In the genomic region with DNA sequence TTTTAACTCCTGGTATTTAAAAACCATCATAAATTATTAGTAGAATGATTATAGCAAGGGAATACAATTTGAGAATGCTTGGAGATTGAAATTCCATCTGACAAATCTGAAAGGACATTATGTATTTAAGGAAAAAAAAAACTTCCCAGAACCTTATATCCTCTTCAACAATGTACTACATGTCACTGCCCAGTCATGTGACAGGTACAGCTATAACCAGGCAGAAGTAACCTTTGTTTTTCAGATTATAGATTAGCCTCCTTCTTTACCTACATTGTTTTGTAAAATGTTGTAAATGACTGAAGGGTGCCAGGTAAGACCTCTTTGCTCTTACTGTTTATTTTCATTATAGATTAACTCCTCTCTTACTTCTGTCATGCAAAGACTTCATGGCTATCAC, we compare ENCODE assay signal across 3 cellular contexts.
TF ChIP-seq lines count a peak whose summit lies in the region.

No MANE protein-coding gene starts in this region.

TF ChIP-seq in GM23338, 12 proteins besides CTCF, POLR2A, EP300 and RAD21 (continues in another document):
- TF ChIP-seq, protein P1, sequence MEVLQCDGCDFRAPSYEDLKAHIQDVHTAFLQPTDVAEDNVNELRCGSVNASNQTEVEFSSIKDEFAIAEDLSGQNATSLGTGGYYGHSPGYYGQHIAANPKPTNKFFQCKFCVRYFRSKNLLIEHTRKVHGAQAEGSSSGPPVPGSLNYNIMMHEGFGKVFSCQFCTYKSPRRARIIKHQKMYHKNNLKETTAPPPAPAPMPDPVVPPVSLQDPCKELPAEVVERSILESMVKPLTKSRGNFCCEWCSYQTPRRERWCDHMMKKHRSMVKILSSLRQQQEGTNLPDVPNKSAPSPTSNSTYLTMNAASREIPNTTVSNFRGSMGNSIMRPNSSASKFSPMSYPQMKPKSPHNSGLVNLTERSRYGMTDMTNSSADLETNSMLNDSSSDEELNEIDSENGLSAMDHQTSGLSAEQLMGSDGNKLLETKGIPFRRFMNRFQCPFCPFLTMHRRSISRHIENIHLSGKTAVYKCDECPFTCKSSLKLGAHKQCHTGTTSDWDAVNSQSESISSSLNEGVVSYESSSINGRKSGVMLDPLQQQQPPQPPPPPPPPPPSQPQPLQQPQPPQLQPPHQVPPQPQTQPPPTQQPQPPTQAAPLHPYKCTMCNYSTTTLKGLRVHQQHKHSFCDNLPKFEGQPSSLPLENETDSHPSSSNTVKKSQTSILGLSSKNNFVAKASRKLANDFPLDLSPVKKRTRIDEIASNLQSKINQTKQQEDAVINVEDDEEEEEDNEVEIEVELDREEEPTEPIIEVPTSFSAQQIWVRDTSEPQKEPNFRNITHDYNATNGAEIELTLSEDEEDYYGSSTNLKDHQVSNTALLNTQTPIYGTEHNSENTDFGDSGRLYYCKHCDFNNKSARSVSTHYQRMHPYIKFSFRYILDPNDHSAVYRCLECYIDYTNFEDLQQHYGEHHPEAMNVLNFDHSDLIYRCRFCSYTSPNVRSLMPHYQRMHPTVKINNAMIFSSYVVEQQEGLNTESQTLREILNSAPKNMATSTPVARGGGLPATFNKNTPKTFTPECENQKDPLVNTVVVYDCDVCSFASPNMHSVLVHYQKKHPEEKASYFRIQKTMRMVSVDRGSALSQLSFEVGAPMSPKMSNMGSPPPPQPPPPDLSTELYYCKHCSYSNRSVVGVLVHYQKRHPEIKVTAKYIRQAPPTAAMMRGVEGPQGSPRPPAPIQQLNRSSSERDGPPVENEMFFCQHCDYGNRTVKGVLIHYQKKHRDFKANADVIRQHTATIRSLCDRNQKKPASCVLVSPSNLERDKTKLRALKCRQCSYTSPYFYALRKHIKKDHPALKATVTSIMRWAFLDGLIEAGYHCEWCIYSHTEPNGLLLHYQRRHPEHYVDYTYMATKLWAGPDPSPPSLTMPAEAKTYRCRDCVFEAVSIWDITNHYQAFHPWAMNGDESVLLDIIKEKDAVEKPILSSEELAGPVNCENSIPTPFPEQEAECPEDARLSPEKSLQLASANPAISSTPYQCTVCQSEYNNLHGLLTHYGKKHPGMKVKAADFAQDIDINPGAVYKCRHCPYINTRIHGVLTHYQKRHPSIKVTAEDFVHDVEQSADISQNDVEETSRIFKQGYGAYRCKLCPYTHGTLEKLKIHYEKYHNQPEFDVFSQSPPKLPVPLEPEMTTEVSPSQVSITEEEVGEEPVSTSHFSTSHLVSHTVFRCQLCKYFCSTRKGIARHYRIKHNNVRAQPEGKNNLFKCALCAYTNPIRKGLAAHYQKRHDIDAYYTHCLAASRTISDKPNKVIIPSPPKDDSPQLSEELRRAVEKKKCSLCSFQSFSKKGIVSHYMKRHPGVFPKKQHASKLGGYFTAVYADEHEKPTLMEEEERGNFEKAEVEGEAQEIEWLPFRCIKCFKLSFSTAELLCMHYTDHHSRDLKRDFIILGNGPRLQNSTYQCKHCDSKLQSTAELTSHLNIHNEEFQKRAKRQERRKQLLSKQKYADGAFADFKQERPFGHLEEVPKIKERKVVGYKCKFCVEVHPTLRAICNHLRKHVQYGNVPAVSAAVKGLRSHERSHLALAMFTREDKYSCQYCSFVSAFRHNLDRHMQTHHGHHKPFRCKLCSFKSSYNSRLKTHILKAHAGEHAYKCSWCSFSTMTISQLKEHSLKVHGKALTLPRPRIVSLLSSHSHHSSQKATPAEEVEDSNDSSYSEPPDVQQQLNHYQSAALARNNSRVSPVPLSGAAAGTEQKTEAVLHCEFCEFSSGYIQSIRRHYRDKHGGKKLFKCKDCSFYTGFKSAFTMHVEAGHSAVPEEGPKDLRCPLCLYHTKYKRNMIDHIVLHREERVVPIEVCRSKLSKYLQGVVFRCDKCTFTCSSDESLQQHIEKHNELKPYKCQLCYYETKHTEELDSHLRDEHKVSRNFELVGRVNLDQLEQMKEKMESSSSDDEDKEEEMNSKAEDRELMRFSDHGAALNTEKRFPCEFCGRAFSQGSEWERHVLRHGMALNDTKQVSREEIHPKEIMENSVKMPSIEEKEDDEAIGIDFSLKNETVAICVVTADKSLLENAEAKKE (CRISPR knock-in tag; IDR thresholded peaks at IDR 0.05): no peak
- TF ChIP-seq, protein P2, sequence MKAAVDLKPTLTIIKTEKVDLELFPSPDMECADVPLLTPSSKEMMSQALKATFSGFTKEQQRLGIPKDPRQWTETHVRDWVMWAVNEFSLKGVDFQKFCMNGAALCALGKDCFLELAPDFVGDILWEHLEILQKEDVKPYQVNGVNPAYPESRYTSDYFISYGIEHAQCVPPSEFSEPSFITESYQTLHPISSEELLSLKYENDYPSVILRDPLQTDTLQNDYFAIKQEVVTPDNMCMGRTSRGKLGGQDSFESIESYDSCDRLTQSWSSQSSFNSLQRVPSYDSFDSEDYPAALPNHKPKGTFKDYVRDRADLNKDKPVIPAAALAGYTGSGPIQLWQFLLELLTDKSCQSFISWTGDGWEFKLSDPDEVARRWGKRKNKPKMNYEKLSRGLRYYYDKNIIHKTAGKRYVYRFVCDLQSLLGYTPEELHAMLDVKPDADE (IDR thresholded peaks at IDR 0.05): no peak
- TF ChIP-seq JUNB (IDR thresholded peaks at IDR 0.05; ENCODE audit: unreplicated experiment): no peak

TF ChIP-seq in IMR-90, 13 proteins besides CTCF, POLR2A, EP300 and RAD21:
- no peak for TF ChIP-seq FOS (IDR thresholded peaks at IDR 0.05; ENCODE audit: low read depth, low read length)
- TF ChIP-seq, protein P3, sequence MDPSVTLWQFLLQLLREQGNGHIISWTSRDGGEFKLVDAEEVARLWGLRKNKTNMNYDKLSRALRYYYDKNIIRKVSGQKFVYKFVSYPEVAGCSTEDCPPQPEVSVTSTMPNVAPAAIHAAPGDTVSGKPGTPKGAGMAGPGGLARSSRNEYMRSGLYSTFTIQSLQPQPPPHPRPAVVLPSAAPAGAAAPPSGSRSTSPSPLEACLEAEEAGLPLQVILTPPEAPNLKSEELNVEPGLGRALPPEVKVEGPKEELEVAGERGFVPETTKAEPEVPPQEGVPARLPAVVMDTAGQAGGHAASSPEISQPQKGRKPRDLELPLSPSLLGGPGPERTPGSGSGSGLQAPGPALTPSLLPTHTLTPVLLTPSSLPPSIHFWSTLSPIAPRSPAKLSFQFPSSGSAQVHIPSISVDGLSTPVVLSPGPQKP (IDR thresholded peaks at IDR 0.05; ENCODE audit: borderline replicate concordance, low read depth, low read length): no peak
- TF ChIP-seq RFX5 (IDR thresholded peaks at IDR 0.05; ENCODE audit: low read depth, low read length): no peak
- TF ChIP-seq RCOR1 (IDR thresholded peaks at IDR 0.05; ENCODE audit: insufficient replicate concordance, low read length): no peak
- no peak for TF ChIP-seq CHD1 (IDR thresholded peaks at IDR 0.05; ENCODE audit: low read depth, low read length)
- TF ChIP-seq SMC3 (IDR thresholded peaks at IDR 0.05; ENCODE audit: low read depth, low read length): no peak
- TF ChIP-seq MAFK (IDR thresholded peaks at IDR 0.05; ENCODE audit: low read depth, low read length): no peak
- no peak for TF ChIP-seq CEBPB (IDR thresholded peaks at IDR 0.05; ENCODE audit: low read depth, low read length)
- TF ChIP-seq MXI1 (IDR thresholded peaks at IDR 0.05; ENCODE audit: borderline replicate concordance, low read depth, low read length): no peak
- TF ChIP-seq MAZ (IDR thresholded peaks at IDR 0.05; ENCODE audit: borderline replicate concordance, low read depth, low read length): no peak
- no peak for TF ChIP-seq BHLHE40 (IDR thresholded peaks at IDR 0.05; ENCODE audit: low read depth, low read length)
- no peak for TF ChIP-seq NFE2L2 (IDR thresholded peaks at IDR 0.05; ENCODE audit: low read depth, low read length)
- TF ChIP-seq, protein P4, sequence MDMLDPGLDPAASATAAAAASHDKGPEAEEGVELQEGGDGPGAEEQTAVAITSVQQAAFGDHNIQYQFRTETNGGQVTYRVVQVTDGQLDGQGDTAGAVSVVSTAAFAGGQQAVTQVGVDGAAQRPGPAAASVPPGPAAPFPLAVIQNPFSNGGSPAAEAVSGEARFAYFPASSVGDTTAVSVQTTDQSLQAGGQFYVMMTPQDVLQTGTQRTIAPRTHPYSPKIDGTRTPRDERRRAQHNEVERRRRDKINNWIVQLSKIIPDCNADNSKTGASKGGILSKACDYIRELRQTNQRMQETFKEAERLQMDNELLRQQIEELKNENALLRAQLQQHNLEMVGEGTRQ (IDR thresholded peaks at IDR 0.05; ENCODE audit: low read depth, low read length): no peak

TF ChIP-seq in HepG2, 621 proteins besides CTCF, POLR2A, EP300 and RAD21:
- TF ChIP-seq ZNF33B (CRISPR knock-in tag; IDR thresholded peaks at IDR 0.05) (no peak), PAX8 (CRISPR knock-in tag; IDR thresholded peaks at IDR 0.05; ENCODE audit: borderline replicate concordance) (no peak), YY1 (IDR thresholded peaks at IDR 0.05; ENCODE audit: insufficient read depth, insufficient replicate concordance, low read depth, low read length) (no peak), ZNF570 (CRISPR knock-in tag; IDR thresholded peaks at IDR 0.05; ENCODE audit: borderline replicate concordance) (no peak), NR2F1 (CRISPR knock-in tag; IDR thresholded peaks at IDR 0.05) (no peak), ZNF446 (CRISPR knock-in tag; IDR thresholded peaks at IDR 0.05) (no peak), ZNF205 (CRISPR knock-in tag; IDR thresholded peaks at IDR 0.05) (no peak), GABPA (IDR thresholded peaks at IDR 0.05; ENCODE audit: low read depth, low read length) (no peak), GABPA (CRISPR knock-in tag; IDR thresholded peaks at IDR 0.05; ENCODE audit: low read depth) (no peak), ZNF121 (CRISPR knock-in tag; IDR thresholded peaks at IDR 0.05) (no peak)
- TF ChIP-seq, protein P5, sequence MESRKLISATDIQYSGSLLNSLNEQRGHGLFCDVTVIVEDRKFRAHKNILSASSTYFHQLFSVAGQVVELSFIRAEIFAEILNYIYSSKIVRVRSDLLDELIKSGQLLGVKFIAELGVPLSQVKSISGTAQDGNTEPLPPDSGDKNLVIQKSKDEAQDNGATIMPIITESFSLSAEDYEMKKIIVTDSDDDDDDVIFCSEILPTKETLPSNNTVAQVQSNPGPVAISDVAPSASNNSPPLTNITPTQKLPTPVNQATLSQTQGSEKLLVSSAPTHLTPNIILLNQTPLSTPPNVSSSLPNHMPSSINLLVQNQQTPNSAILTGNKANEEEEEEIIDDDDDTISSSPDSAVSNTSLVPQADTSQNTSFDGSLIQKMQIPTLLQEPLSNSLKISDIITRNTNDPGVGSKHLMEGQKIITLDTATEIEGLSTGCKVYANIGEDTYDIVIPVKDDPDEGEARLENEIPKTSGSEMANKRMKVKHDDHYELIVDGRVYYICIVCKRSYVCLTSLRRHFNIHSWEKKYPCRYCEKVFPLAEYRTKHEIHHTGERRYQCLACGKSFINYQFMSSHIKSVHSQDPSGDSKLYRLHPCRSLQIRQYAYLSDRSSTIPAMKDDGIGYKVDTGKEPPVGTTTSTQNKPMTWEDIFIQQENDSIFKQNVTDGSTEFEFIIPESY (CRISPR knock-in tag; IDR thresholded peaks at IDR 0.05): no peak
- TF ChIP-seq, protein P6, sequence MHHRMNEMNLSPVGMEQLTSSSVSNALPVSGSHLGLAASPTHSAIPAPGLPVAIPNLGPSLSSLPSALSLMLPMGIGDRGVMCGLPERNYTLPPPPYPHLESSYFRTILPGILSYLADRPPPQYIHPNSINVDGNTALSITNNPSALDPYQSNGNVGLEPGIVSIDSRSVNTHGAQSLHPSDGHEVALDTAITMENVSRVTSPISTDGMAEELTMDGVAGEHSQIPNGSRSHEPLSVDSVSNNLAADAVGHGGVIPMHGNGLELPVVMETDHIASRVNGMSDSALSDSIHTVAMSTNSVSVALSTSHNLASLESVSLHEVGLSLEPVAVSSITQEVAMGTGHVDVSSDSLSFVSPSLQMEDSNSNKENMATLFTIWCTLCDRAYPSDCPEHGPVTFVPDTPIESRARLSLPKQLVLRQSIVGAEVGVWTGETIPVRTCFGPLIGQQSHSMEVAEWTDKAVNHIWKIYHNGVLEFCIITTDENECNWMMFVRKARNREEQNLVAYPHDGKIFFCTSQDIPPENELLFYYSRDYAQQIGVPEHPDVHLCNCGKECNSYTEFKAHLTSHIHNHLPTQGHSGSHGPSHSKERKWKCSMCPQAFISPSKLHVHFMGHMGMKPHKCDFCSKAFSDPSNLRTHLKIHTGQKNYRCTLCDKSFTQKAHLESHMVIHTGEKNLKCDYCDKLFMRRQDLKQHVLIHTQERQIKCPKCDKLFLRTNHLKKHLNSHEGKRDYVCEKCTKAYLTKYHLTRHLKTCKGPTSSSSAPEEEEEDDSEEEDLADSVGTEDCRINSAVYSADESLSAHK (CRISPR knock-in tag; IDR thresholded peaks at IDR 0.05; ENCODE audit: borderline replicate concordance): no peak
- TF ChIP-seq, protein P7, sequence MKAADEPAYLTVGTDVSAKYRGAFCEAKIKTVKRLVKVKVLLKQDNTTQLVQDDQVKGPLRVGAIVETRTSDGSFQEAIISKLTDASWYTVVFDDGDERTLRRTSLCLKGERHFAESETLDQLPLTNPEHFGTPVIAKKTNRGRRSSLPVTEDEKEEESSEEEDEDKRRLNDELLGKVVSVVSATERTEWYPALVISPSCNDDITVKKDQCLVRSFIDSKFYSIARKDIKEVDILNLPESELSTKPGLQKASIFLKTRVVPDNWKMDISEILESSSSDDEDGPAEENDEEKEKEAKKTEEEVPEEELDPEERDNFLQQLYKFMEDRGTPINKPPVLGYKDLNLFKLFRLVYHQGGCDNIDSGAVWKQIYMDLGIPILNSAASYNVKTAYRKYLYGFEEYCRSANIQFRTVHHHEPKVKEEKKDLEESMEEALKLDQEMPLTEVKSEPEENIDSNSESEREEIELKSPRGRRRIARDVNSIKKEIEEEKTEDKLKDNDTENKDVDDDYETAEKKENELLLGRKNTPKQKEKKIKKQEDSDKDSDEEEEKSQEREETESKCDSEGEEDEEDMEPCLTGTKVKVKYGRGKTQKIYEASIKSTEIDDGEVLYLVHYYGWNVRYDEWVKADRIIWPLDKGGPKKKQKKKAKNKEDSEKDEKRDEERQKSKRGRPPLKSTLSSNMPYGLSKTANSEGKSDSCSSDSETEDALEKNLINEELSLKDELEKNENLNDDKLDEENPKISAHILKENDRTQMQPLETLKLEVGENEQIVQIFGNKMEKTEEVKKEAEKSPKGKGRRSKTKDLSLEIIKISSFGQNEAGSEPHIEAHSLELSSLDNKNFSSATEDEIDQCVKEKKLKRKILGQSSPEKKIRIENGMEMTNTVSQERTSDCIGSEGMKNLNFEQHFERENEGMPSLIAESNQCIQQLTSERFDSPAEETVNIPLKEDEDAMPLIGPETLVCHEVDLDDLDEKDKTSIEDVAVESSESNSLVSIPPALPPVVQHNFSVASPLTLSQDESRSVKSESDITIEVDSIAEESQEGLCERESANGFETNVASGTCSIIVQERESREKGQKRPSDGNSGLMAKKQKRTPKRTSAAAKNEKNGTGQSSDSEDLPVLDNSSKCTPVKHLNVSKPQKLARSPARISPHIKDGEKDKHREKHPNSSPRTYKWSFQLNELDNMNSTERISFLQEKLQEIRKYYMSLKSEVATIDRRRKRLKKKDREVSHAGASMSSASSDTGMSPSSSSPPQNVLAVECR (CRISPR knock-in tag; IDR thresholded peaks at IDR 0.05; ENCODE audit: borderline replicate concordance): no peak
- TF ChIP-seq, protein P4 (IDR thresholded peaks at IDR 0.05; ENCODE audit: low read depth, low read length): no peak
- TF ChIP-seq, protein P4 (CRISPR knock-in tag; IDR thresholded peaks at IDR 0.05; ENCODE audit: borderline replicate concordance): no peak
